6 cellular contexts compared by ENCODE assay signal in genomic region chr7:120240350-120240749, GRCh38. TPM values are rescaled to one million over a fixed set of nuclear protein-coding genes. Genes with fewer than 3 reads are reported as not detected.
"Had no signal": no experiment of that assay in that cellular context is flagged by ENCODE, and none has a peak within 500 bp of the region (broad histone marks: within the 10 kb centered on the region; RNA-seq: fewer than 3 reads in every experiment).

No MANE protein-coding gene starts in this region.

RNA-seq across cellular contexts. Expression of gene KCND2, which starts 32.6 kb away (rescaled TPM):
- total RNA-seq: left ventricle myocardium inferior; mononuclear cell; naive thymus-derived CD4-positive, alpha-beta T cell had no signal
- polyA plus RNA-seq: immature natural killer cell; keratinocyte; mammary epithelial cell; naive thymus-derived CD4-positive, alpha-beta T cell had no signal
